In the genomic region with DNA sequence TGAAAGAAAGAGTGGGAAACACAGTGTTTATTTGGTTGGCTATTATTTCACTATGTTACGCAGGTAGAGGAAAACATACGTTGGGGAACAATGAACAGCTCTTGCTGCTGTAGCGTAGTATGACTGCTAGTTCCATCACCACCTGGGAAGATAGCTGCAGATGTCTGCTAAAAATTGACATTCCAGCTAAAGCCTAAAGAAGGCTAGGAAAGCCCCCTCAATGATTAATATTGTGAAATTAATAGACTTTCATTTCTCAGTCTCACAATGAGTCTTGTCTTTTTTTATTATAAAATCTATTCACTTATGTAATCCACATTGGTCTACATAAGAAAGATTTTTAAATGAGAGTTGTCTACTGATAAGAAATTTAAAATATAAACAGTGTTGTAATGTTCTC, we compare ENCODE assay signal across 24 cellular contexts.
DNase-seq lines count a peak whose midpoint lies in the region; ATAC-seq, FAIRE-seq and TF ChIP-seq lines count a peak whose summit lies in the region.
"Had no signal": no experiment of that assay in that cellular context is flagged by ENCODE, and none has a peak within 500 bp of the region (broad histone marks: within the 10 kb centered on the region; RNA-seq: fewer than 3 reads in every experiment).

No MANE protein-coding gene starts in this region.

- H3K4me2 ChIP-seq in HepG2 (ENCODE audit: low read depth, low read length): no peak overlapping the region
- H3K4me2 ChIP-seq in GM12878 (ENCODE audit: control insufficient read depth, insufficient read depth): no peak overlapping the region
- H3K4me2 ChIP-seq in PC-3 (ENCODE audit: low read length): no peak overlapping the region
- H3K4me2 ChIP-seq: BLaER1 had no signal

- DNase-seq in HepG2 (ENCODE audit: low spot score): no peak
- no peak for DNase-seq in right lobe of liver
- no peak for DNase-seq in GM12878 (ENCODE audit: low read depth, low spot score)
- DNase-seq in PC-3: no peak
- DNase-seq in activated CD4-positive, alpha-beta T cell treated with anti-CD3 and anti-CD28 coated beads, Interleukin-2, amount 10 ng/mL, durations not matched to agents 7 days and 5 days: no peak
- no peak for DNase-seq in T-cell
- DNase-seq in DMS53 treated with DMSO at 0.1 percent for 48 hours (lab: John Stamatoyannopoulos, UW; ENCODE audit: unreplicated experiment): no peak
- DNase-seq: Caco-2; CD4-positive, CD25-positive, alpha-beta regulatory T cell; CD8-positive, alpha-beta T cell; DMS 273 treated with DMSO at 0.1 percent for 48 hours; DMS79 treated with DMSO at 0.1 percent for 48 hours; GF-D8; GOT3; HFFc6 had no signal

- no peak overlapping the region for H3K27ac ChIP-seq in HepG2 (ENCODE audit: extremely low read length, insufficient read depth, low read length)
- no peak overlapping the region for H3K27ac ChIP-seq in right lobe of liver
- no peak overlapping the region for H3K27ac ChIP-seq in GM12878 (ENCODE audit: control insufficient read depth, insufficient read depth)
- H3K27ac ChIP-seq in PC-3 (ENCODE audit: low read length): no peak overlapping the region
- H3K27ac ChIP-seq: 22Rv1, BLaER1, C4-2B had no signal

- intact Hi-C loops in HepG2 (cut with micrococcal nuclease; ENCODE audit: unreplicated experiment): no loop called here
- intact Hi-C loops in right lobe of liver (cut with DNase I): no loop called here
- intact Hi-C loops in GM12878 (cut with micrococcal nuclease; ENCODE audit: unreplicated experiment): no loop called here
- intact Hi-C loops in PC-3 (cut with micrococcal nuclease): no loop called here

- BruUV-seq in HepG2 (replicated peaks; lab: Mats Ljungman, UMichigan) (no TSS peak), GM12878 (replicated peaks; lab: Mats Ljungman, UMichigan) (no TSS peak), PC-3 (replicated peaks; lab: Mats Ljungman, UMichigan) (no TSS peak)

- TF ChIP-seq CTCF in HepG2 (CRISPR knock-in tag; IDR thresholded peaks at IDR 0.05) (no peak), right lobe of liver (IDR thresholded peaks at IDR 0.05) (no peak), GM12878 (IDR thresholded peaks at IDR 0.05 in 2 of 3, conservative IDR thresholded peaks at IDR 0.05 in 1 of 3; ENCODE audit: control insufficient read depth in 2 of 3, extremely low read depth in 1 of 3, insufficient read depth in 1 of 3, low read depth in 3 of 3, low read length in 3 of 3) (no peak), PC-3 (conservative IDR thresholded peaks at IDR 0.05; ENCODE audit: low read depth, low read length) (no peak)

- ATAC-seq in HepG2: no peak
- no peak for ATAC-seq in right lobe of liver
- ATAC-seq in HG03159 (IDR thresholded peaks at IDR 0.05; ENCODE audit: unreplicated experiment): peak; percentile 42
- ATAC-seq in GM12878: peak; percentile 74
- no peak for ATAC-seq in PC-3
- ATAC-seq in T-cell (replicated peaks in 1 of 4): no peak
- ATAC-seq: CD8-positive, alpha-beta T cell had no signal

- WGBS in HepG2 (ENCODE audit: low lambda C conversion rate): 85% methylated on average over 3 of the region's 3 CpGs
- WGBS in right lobe of liver (ENCODE audit: insufficient coverage, low coverage, low lambda C conversion rate, missing lambda C conversion rate): 85% methylated on average over 3 of the region's 3 CpGs
- WGBS in GM12878 (ENCODE audit: insufficient coverage, insufficient replicate concordance, low lambda C conversion rate, missing lambda C conversion rate): 30% methylated on average over 3 of the region's 3 CpGs

- no peaks in the 10 kb centered on the region for H3F3A ChIP-seq in PC-3 (ENCODE audit: low read length, unreplicated experiment)

- H3K4me3 ChIP-seq in HepG2 (replicated peaks in 1 of 3; ENCODE audit: insufficient read depth in 1 of 3, low read depth in 2 of 3, low read length in 3 of 3): no peak overlapping the region
- H3K4me3 ChIP-seq in right lobe of liver: no peak overlapping the region
- no peak overlapping the region for H3K4me3 ChIP-seq in GM12878
- H3K4me3 ChIP-seq in PC-3 (ENCODE audit: low read length): no peak overlapping the region
- H3K4me3 ChIP-seq: BLaER1, HAP-1 had no signal

- TF ChIP-seq EP300 in HepG2 (IDR thresholded peaks at IDR 0.05; ENCODE audit: low read depth in 2 of 2, low read length in 2 of 2) (no peak), HepG2 (CRISPR knock-in tag; IDR thresholded peaks at IDR 0.05; ENCODE audit: borderline replicate concordance) (no peak), GM12878 (IDR thresholded peaks at IDR 0.05; ENCODE audit: borderline replicate concordance in 1 of 2, control insufficient read depth in 1 of 2, low read depth in 2 of 2, low read length in 2 of 2) (no peak)

- H3K4me1 ChIP-seq in HepG2 (ENCODE audit: insufficient read depth, low read length) (no peaks in the 10 kb centered on the region), right lobe of liver (no peaks in the 10 kb centered on the region), GM12878 (ENCODE audit: control insufficient read depth, insufficient read depth, low read length) (no peaks in the 10 kb centered on the region), PC-3 (ENCODE audit: insufficient read depth, low read length) (no peaks in the 10 kb centered on the region)
- H3K4me1 ChIP-seq: BLaER1, Caco-2, HAP-1 had no signal

- FAIRE-seq in HepG2 (lab: Jason Lieb, UNC): no peak
- no peak for FAIRE-seq in GM12878 (lab: Jason Lieb, UNC)
- FAIRE-seq: A204.1, GM12892, H54 had no signal

- TF ChIP-seq POLR2A in HepG2 (IDR thresholded peaks at IDR 0.05; ENCODE audit: insufficient read depth in 1 of 2, low read depth in 2 of 2, low read length in 2 of 2) (no peak), right lobe of liver (IDR thresholded peaks at IDR 0.05) (no peak), GM12878 (IDR thresholded peaks at IDR 0.05; ENCODE audit: low read depth, low read length) (no peak)

- no peaks in the 10 kb centered on the region for H3K9me3 Mint-ChIP-seq in activated CD4-positive, alpha-beta T cell treated with anti-CD3 and anti-CD28 coated beads, Interleukin-2, amount 10 ng/mL, durations not matched to agents 7 days and 5 days
- no peaks in the 10 kb centered on the region for H3K9me3 Mint-ChIP-seq in T-cell
- H3K9me3 Mint-ChIP-seq: CD8-positive, alpha-beta T cell had no signal

- SMC1A ChIA-PET in GM12878 (lab: Charles Lee; ENCODE audit: uncharacterized antibody, unreplicated experiment): no interaction called here

- H3K9me3 ChIP-seq in HepG2 (ENCODE audit: low read length): no peaks in the 10 kb centered on the region
- H3K9me3 ChIP-seq in right lobe of liver: no peaks in the 10 kb centered on the region
- H3K9me3 ChIP-seq in GM12878 (replicated peaks; ENCODE audit: control insufficient read depth, insufficient read depth, low read length): no peaks in the 10 kb centered on the region
- H3K9me3 ChIP-seq in PC-3 (ENCODE audit: low read length): no peaks in the 10 kb centered on the region
- H3K9me3 ChIP-seq: BLaER1, Caco-2, HAP-1 had no signal

- CTCF ChIA-PET in HepG2 (lab: Yijun Ruan, JAX; ENCODE audit: low intra/inter-chr PET ratio, low total read pairs) (no interaction called here), GM12878 (lab: Yijun Ruan, JAX) (no interaction called here), PC-3 (lab: Charles Lee) (no interaction called here), T-cell (lab: Charles Lee) (no interaction called here)
- CTCF ChIA-PET in activated CD4-positive, alpha-beta T cell treated with anti-CD3 and anti-CD28 coated beads, Interleukin-2, amount 10 ng/mL, durations not matched to agents 7 days and 5 days (lab: Charles Lee): no interaction called here

- TF ChIP-seq RAD21 in HepG2 (CRISPR knock-in tag; IDR thresholded peaks at IDR 0.05) (no peak), GM12878 (IDR thresholded peaks at IDR 0.05; ENCODE audit: insufficient read depth, low read depth, low read length) (no peak)

- H3K9ac ChIP-seq in HepG2 (ENCODE audit: insufficient read depth, low read depth, low read length): no peak overlapping the region
- H3K9ac ChIP-seq in GM12878 (ENCODE audit: control insufficient read depth, insufficient read depth, low read length): no peak overlapping the region
- H3K9ac ChIP-seq in PC-3 (ENCODE audit: low read length): no peak overlapping the region
- H3K9ac ChIP-seq: BLaER1 had no signal

- no peaks in the 10 kb centered on the region for H3K27me3 Mint-ChIP-seq in activated CD4-positive, alpha-beta T cell treated with anti-CD3 and anti-CD28 coated beads, Interleukin-2, amount 10 ng/mL, durations not matched to agents 7 days and 5 days
- H3K27me3 Mint-ChIP-seq in T-cell: no peaks in the 10 kb centered on the region
- H3K27me3 Mint-ChIP-seq: B cell; CD4-positive, CD25-positive, alpha-beta regulatory T cell had no signal

- peaks cover under 1% of the 10 kb centered on the region for H3K4me1 Mint-ChIP-seq in activated CD4-positive, alpha-beta T cell treated with anti-CD3 and anti-CD28 coated beads, Interleukin-2, amount 10 ng/mL, durations not matched to agents 7 days and 5 days
- H3K4me1 Mint-ChIP-seq in T-cell: no peaks in the 10 kb centered on the region
- H3K4me1 Mint-ChIP-seq: B cell; CD4-positive, CD25-positive, alpha-beta regulatory T cell had no signal

- H3K27me3 ChIP-seq in HepG2 (ENCODE audit: control insufficient read depth in 1 of 2, insufficient read depth in 2 of 2, low read length in 2 of 2) (no peaks in the 10 kb centered on the region), right lobe of liver (no peaks in the 10 kb centered on the region), GM12878 (replicated peaks in 1 of 2; ENCODE audit: control insufficient read depth in 2 of 2, insufficient read depth in 2 of 2, low read length in 1 of 2) (no peaks in the 10 kb centered on the region; a peak in 1 of 4 replicates), PC-3 (ENCODE audit: low read length) (peaks cover 58% of the 10 kb centered on the region)
- H3K27me3 ChIP-seq: BLaER1 had no signal

- no peaks in the 10 kb centered on the region for H3K9me2 ChIP-seq in PC-3 (replicated peaks; ENCODE audit: low read length)

- no peaks in the 10 kb centered on the region for H3K36me3 Mint-ChIP-seq in activated CD4-positive, alpha-beta T cell treated with anti-CD3 and anti-CD28 coated beads, Interleukin-2, amount 10 ng/mL, durations not matched to agents 7 days and 5 days (ENCODE audit: low read depth)
- no peaks in the 10 kb centered on the region for H3K36me3 Mint-ChIP-seq in T-cell
- H3K36me3 Mint-ChIP-seq: CD4-positive, CD25-positive, alpha-beta regulatory T cell; CD8-positive, alpha-beta T cell had no signal

- RAD21 ChIA-PET in GM12878 (lab: Charles Lee; ENCODE audit: unreplicated experiment): no interaction called here

- no peak overlapping the region for H2AFZ ChIP-seq in HepG2 (ENCODE audit: low read length)
- no peak overlapping the region for H2AFZ ChIP-seq in GM12878 (ENCODE audit: control insufficient read depth, low read depth, low read length)
- no peak overlapping the region for H2AFZ ChIP-seq in PC-3 (ENCODE audit: low read length)

- POLR2A ChIA-PET in HepG2 (lab: Yijun Ruan, JAX): no interaction called here
- POLR2A ChIA-PET in GM12878 (lab: Charles Lee): no interaction called here
- POLR2A ChIA-PET in PC-3 (lab: Charles Lee; ENCODE audit: unreplicated experiment): no interaction called here
- POLR2A ChIA-PET in activated CD4-positive, alpha-beta T cell treated with anti-CD3 and anti-CD28 coated beads, Interleukin-2, amount 10 ng/mL, durations not matched to agents 7 days and 5 days (lab: Charles Lee): no interaction called here
- POLR2A ChIA-PET in T-cell (lab: Charles Lee): no interaction called here

- H4K20me1 ChIP-seq in HepG2 (ENCODE audit: insufficient read depth, low read length): no peaks in the 10 kb centered on the region
- no peaks in the 10 kb centered on the region for H4K20me1 ChIP-seq in GM12878 (ENCODE audit: control insufficient read depth, insufficient read depth)
- no peaks in the 10 kb centered on the region for H4K20me1 ChIP-seq in PC-3 (ENCODE audit: low read length)
- H4K20me1 ChIP-seq: BLaER1 had no signal

- H3K4me3 Mint-ChIP-seq in activated CD4-positive, alpha-beta T cell treated with anti-CD3 and anti-CD28 coated beads, Interleukin-2, amount 10 ng/mL, durations not matched to agents 7 days and 5 days: no peak overlapping the region
- no peak overlapping the region for H3K4me3 Mint-ChIP-seq in T-cell
- H3K4me3 Mint-ChIP-seq: B cell; CD4-positive, CD25-positive, alpha-beta regulatory T cell; CD8-positive, alpha-beta T cell; HFFc6 had no signal

- no peak overlapping the region for H3K27ac Mint-ChIP-seq in activated CD4-positive, alpha-beta T cell treated with anti-CD3 and anti-CD28 coated beads, Interleukin-2, amount 10 ng/mL, durations not matched to agents 7 days and 5 days
- H3K27ac Mint-ChIP-seq in T-cell: no peak overlapping the region
- H3K27ac Mint-ChIP-seq: B cell; CD4-positive, CD25-positive, alpha-beta regulatory T cell; CD8-positive, alpha-beta T cell; HFFc6 had no signal

- H3K79me2 ChIP-seq in HepG2 (ENCODE audit: insufficient read depth, low read length): no peaks in the 10 kb centered on the region
- no peaks in the 10 kb centered on the region for H3K79me2 ChIP-seq in GM12878 (ENCODE audit: control insufficient read depth, insufficient read depth, low read length)
- no peaks in the 10 kb centered on the region for H3K79me2 ChIP-seq in PC-3 (ENCODE audit: low read length)

- in situ Hi-C loops in HepG2 (cut with HindIII; ENCODE audit: extremely low pct_ligation_motif_present, low pct_unique_long_range_greater_than_20kb): no loop called here
- in situ Hi-C loops in GM12878 (cut with MboI): no loop called here

- H3K36me3 ChIP-seq in HepG2 (replicated peaks in 1 of 2; ENCODE audit: control insufficient read depth in 1 of 2, insufficient read depth in 2 of 2, low read length in 2 of 2) (no peaks in the 10 kb centered on the region), right lobe of liver (no peaks in the 10 kb centered on the region), GM12878 (ENCODE audit: control insufficient read depth in 2 of 2, insufficient read depth in 2 of 2, low read length in 1 of 2) (no peaks in the 10 kb centered on the region), PC-3 (ENCODE audit: low read depth, low read length) (no peaks in the 10 kb centered on the region)
- H3K36me3 ChIP-seq: BLaER1, HAP-1 had no signal

Comparison
In these comparisons a context has a peak if more than half of its experiments do, and no peak if none do; other contexts are left out.
1. ATAC-seq: peak in HG03159 (single experiment) and GM12878 (single experiment); none in HepG2 (single experiment), right lobe of liver (0 of 4), PC-3 (single experiment) and T-cell (0 of 4).